In the genomic region with DNA sequence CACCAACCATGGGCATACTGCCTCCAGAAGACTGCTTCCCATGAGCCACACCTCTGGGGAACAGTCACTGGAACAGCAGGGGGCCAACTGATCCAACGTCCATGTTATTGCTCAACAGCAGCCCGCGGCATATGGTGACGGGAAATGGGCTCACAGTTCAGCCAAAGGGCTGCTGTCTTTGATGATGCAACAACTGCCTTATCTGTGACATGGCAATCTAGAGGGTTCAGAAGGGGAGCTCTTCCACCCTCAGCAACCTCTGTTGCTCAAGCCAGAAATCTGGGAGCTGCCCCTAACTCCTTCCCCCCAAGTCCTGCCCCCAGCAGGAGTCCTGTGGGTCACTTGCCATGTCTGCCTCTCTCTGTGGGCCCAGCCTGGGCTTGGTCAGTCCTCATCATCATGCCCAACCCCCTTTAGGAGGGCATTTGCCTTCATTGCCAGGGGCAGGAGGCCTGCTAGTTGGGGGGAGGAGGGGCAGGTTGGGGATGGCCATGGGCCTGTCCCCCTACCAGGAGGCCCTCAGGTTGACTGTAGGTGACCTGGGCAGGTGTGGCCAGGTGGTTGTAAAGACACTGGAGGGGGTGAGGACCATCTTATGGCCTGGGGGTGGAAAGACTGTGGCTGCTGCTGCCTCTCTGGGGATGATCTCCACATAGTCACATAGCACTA, we compare ENCODE assay signal across 10 cellular contexts.
DNase-seq lines count a peak whose midpoint lies in the region; ATAC-seq and TF ChIP-seq lines count a peak whose summit lies in the region.
"Had no signal": no experiment of that assay in that cellular context is flagged by ENCODE, and none has a peak within 500 bp of the region (broad histone marks: within the 10 kb centered on the region; RNA-seq: fewer than 3 reads in every experiment).

No MANE protein-coding gene starts in this region.

- peak overlapping the region; percentile 51 for H3K27ac ChIP-seq in rectal smooth muscle tissue (ENCODE audit: low read depth, low read length)

- intact Hi-C loops in mucosa of descending colon (cut with DNase I, micrococcal nuclease): no loop called here

- no peak for ATAC-seq in GM19397 (IDR thresholded peaks at IDR 0.05; ENCODE audit: unreplicated experiment)
- no peak for ATAC-seq in GM18502 (IDR thresholded peaks at IDR 0.05; ENCODE audit: poor library complexity, unreplicated experiment)
- no peak for ATAC-seq in mucosa of descending colon

- H3K4me1 ChIP-seq in rectal smooth muscle tissue (ENCODE audit: control insufficient read depth, insufficient read depth, low read length) (peaks cover 10% of the 10 kb centered on the region), mucosa of descending colon (ENCODE audit: low read depth) (peaks cover 7% of the 10 kb centered on the region)
- H3K4me1 ChIP-seq: Caco-2 had no signal

- no peak overlapping the region for H3K4me3 ChIP-seq in fibroblast of the aortic adventitia (ENCODE audit: low read depth, low read length)
- H3K4me3 ChIP-seq in rectal smooth muscle tissue (ENCODE audit: low read length): no peak overlapping the region
- H3K4me3 ChIP-seq in mucosa of descending colon: no peak overlapping the region

- TF ChIP-seq CTCF in fibroblast of the aortic adventitia (IDR thresholded peaks at IDR 0.05; ENCODE audit: insufficient read depth, low read length) (no peak), mucosa of descending colon (IDR thresholded peaks at IDR 0.05) (no peak)

- H3K36me3 ChIP-seq in rectal smooth muscle tissue (ENCODE audit: control insufficient read depth, insufficient read depth, low read length) (no peaks in the 10 kb centered on the region), mucosa of descending colon (ENCODE audit: low read depth) (no peaks in the 10 kb centered on the region)

- no peak overlapping the region for H3K9ac ChIP-seq in rectal smooth muscle tissue (ENCODE audit: low read length)

- H3K9me3 ChIP-seq in mucosa of descending colon: no peaks in the 10 kb centered on the region
- H3K9me3 ChIP-seq: Caco-2 had no signal

- no peaks in the 10 kb centered on the region for H3K27me3 ChIP-seq in rectal smooth muscle tissue (ENCODE audit: control insufficient read depth, insufficient read depth, low read length)

- DNase-seq in EH (ENCODE audit: low read depth) (peak; percentile 88), NCI-H69 (lab: John Stamatoyannopoulos, UW) (peak; percentile 16), fibroblast of the aortic adventitia (ENCODE audit: low read depth) (peak; percentile 97), mucosa of descending colon (no peak), Kasumi-1 (lab: John Stamatoyannopoulos, UW) (no peak)
- DNase-seq: activated CD4-positive, alpha-beta T cell treated with anti-CD3 and anti-CD28 coated beads, Interleukin-2, amount 10 ng/mL, durations not matched to agents 7 days and 5 days had no signal

Comparison
In these comparisons a context has a peak if more than half of its experiments do, and no peak if none do; other contexts are left out.
1. DNase-seq: peak in EH (single experiment), NCI-H69 (single experiment) and fibroblast of the aortic adventitia (single experiment); none in mucosa of descending colon (0 of 3) and Kasumi-1 (0 of 2).